ENCODE assay signal across 11 cellular contexts in the genomic region with DNA sequence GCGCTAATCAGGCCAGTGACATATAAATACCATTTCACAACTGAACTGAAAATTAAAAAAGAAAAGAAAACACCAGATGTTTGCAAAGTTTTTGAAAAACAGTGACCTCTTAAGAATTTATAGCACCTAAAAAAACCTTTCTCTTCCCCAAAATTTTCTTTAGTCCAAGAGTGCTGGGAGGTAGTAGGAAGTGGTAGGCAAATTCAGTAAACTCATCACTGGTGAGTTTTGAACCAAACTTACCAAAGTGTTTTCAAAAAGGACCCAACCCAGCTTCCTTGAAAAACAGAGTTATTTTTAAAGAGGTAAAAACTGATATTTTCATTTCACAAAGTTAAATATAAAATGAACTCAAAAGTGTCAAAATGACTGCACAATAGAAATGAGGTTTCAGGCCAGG. TPM values are rescaled to one million over a fixed set of nuclear protein-coding genes. Genes with fewer than 3 reads are reported as not detected.
A peak's percentile ranks its signal among the peaks of the same experiment; 100 is the strongest.
DNase-seq lines count a peak whose midpoint lies in the region; ATAC-seq, FAIRE-seq and TF ChIP-seq lines count a peak whose summit lies in the region.
"Had no signal": no experiment of that assay in that cellular context is flagged by ENCODE, and none has a peak within 500 bp of the region (broad histone marks: within the 10 kb centered on the region; RNA-seq: fewer than 3 reads in every experiment).

No MANE protein-coding gene starts in this region.

- peaks cover 50% of the 10 kb centered on the region for H3K4me1 ChIP-seq in stomach smooth muscle (ENCODE audit: control insufficient read depth, insufficient read depth, low read length)
- 0 out of 2 replicates have a peak, but pooled peaks cover 5% of the 10 kb centered on the region for H3K4me1 ChIP-seq in GM23338 (ENCODE audit: insufficient read depth)

- H3K9me3 ChIP-seq in stomach smooth muscle (ENCODE audit: control insufficient read depth in 2 of 2, low read length in 2 of 2), result no peaks in the 10 kb centered on the region

- no peak overlapping the region for H3K4me2 ChIP-seq in GM23338

- peaks cover 10% of the 10 kb centered on the region; the same call in 1 of the 2 replicates for H3K79me2 ChIP-seq in GM23338 (replicated peaks; ENCODE audit: insufficient read depth)

- peak; percentile 50 for FAIRE-seq in endometrium (lab: Jason Lieb, UNC)
- FAIRE-seq: small intestine had no signal

- H3K4me3 ChIP-seq in stomach smooth muscle (ENCODE audit: low read length in 2 of 2) (no peak overlapping the region), GM23338 (no peak overlapping the region)

- no peaks in the 10 kb centered on the region for H3K9me3 Mint-ChIP-seq in GM23338
- H3K9me3 Mint-ChIP-seq: brain had no signal

- no peak overlapping the region for H3K4me3 Mint-ChIP-seq in GM23338
- H3K4me3 Mint-ChIP-seq: brain had no signal

- TF ChIP-seq CTCF in GM23338 (conservative IDR thresholded peaks at IDR 0.05; ENCODE audit: low read depth in 2 of 2), result no peak

- no peaks in the 10 kb centered on the region for H3K9me2 ChIP-seq in GM23338 (ENCODE audit: insufficient read depth)

- H3F3A ChIP-seq in GM23338 (replicated peaks; ENCODE audit: low read depth), result no peaks in the 10 kb centered on the region

- H3K27ac ChIP-seq in stomach smooth muscle (ENCODE audit: low read length) (peak overlapping the region; percentile 77), GM23338 (ENCODE audit: low read depth) (no peak overlapping the region)

- peak; percentile 1 for ATAC-seq in GM19463 (IDR thresholded peaks at IDR 0.05; ENCODE audit: unreplicated experiment)
- ATAC-seq in HG03280 (IDR thresholded peaks at IDR 0.05; ENCODE audit: unreplicated experiment), result peak; percentile 8
- no peak for ATAC-seq in GM23338

- H2AFZ ChIP-seq in GM23338, result no peak overlapping the region

- DNase-seq in GM23338 (ENCODE audit: low spot score), result no peak
- no peak for DNase-seq in NCI-H2227 treated with DMSO at 0.1 percent for 48 hours (lab: John Stamatoyannopoulos, UW)
- no peak for DNase-seq in pons (ENCODE audit: low spot score)
- no peak for DNase-seq in kidney tubule cell (ENCODE audit: low spot score)
- DNase-seq: small intestine, T1000 had no signal

- H3K27me3 ChIP-seq in stomach smooth muscle (ENCODE audit: control insufficient read depth in 1 of 2, insufficient read depth in 2 of 2, low read length in 2 of 2), result no peaks in the 10 kb centered on the region
- no peaks in the 10 kb centered on the region for H3K27me3 ChIP-seq in GM23338 (ENCODE audit: insufficient read depth)

- H3K9ac ChIP-seq in stomach smooth muscle (ENCODE audit: low read length in 2 of 2), result peak overlapping the region in 1 of 2 donors; percentile 26

- peaks cover 12% of the 10 kb centered on the region; the same call in 2 of the 3 replicates for H3K4me1 Mint-ChIP-seq in GM23338

- H3K36me3 ChIP-seq in stomach smooth muscle (ENCODE audit: control insufficient read depth in 2 of 2, insufficient read depth in 2 of 2, low read length in 2 of 2) (peaks cover 0 to 3% of the 10 kb centered on the region in 2 donors), GM23338 (ENCODE audit: insufficient read depth) (no peaks in the 10 kb centered on the region)

- H3K36me3 Mint-ChIP-seq in GM23338 (ENCODE audit: low read depth), result no peaks in the 10 kb centered on the region

- H3K27ac Mint-ChIP-seq in GM23338, result no peak overlapping the region

- H4K20me1 ChIP-seq in GM23338 (replicated peaks; ENCODE audit: insufficient read depth), result no peaks in the 10 kb centered on the region; the same call in 1 of the 2 replicates

- no peaks in the 10 kb centered on the region for H3K27me3 Mint-ChIP-seq in GM23338 (ENCODE audit: insufficient read depth, low read depth, poor library complexity)
- H3K27me3 Mint-ChIP-seq: brain had no signal

TF ChIP-seq in GM23338, 12 proteins besides CTCF, POLR2A, EP300 and RAD21 (continues in another document):
- TF ChIP-seq ZNF114 (CRISPR knock-in tag; IDR thresholded peaks at IDR 0.05) (no peak), NANOG (IDR thresholded peaks at IDR 0.05; ENCODE audit: borderline replicate concordance) (no peak), JUNB (IDR thresholded peaks at IDR 0.05; ENCODE audit: unreplicated experiment) (no peak), POLR2AphosphoS5 (IDR thresholded peaks at IDR 0.05; ENCODE audit: low read depth) (no peak), EZH2phosphoT487 (IDR thresholded peaks at IDR 0.05; ENCODE audit: unreplicated experiment) (no peak), CREB1 (CRISPR knock-in tag; IDR thresholded peaks at IDR 0.05; ENCODE audit: low read depth) (no peak), ETS1 (IDR thresholded peaks at IDR 0.05) (no peak), REST (IDR thresholded peaks at IDR 0.05; ENCODE audit: unreplicated experiment) (no peak), STAT1 (IDR thresholded peaks at IDR 0.05; ENCODE audit: unreplicated experiment) (no peak)

RNA-seq across cellular contexts. Expression of gene ATP6V1E2, which starts 27.4 kb away (rescaled TPM):
- 5.9 and 15.0 TPM in 2 replicates for total RNA-seq in GM23338 (2014; rRNA removed; shearing (Covaris generic))
- polyA plus RNA-seq in GM23338 (2016; fragmentation: Nextera tagmentation; extraction: Ambion mirVana), result 6.8 and 7.0 TPM in 2 replicates

RNA-seq across cellular contexts. Expression of gene RHOQ, which starts 27.5 kb away (rescaled TPM):
- 42.6 and 42.9 TPM in 2 replicates for total RNA-seq in GM23338 (2014; rRNA removed; shearing (Covaris generic))
- 26.8 and 27.8 TPM in 2 replicates for polyA plus RNA-seq in GM23338 (2016; fragmentation: Nextera tagmentation; extraction: Ambion mirVana)

RNA-seq across cellular contexts. Expression of gene PIGF, which starts 47.1 kb away (rescaled TPM):
- 41.6 and 44.0 TPM in 2 replicates for total RNA-seq in GM23338 (2014; rRNA removed; shearing (Covaris generic))
- 40.5 and 43.5 TPM in 2 replicates for polyA plus RNA-seq in GM23338 (2016; fragmentation: Nextera tagmentation; extraction: Ambion mirVana)

RNA-seq across cellular contexts. Expression of gene CRIPT, which starts 47.2 kb away (rescaled TPM):
- total RNA-seq in GM23338 (2014; rRNA removed; shearing (Covaris generic)), result 10.8 and 11.1 TPM in 2 replicates
- 26.8 and 27.1 TPM in 2 replicates for polyA plus RNA-seq in GM23338 (2016; fragmentation: Nextera tagmentation; extraction: Ambion mirVana)
